26 cellular contexts compared by ENCODE assay signal in the genomic region with DNA sequence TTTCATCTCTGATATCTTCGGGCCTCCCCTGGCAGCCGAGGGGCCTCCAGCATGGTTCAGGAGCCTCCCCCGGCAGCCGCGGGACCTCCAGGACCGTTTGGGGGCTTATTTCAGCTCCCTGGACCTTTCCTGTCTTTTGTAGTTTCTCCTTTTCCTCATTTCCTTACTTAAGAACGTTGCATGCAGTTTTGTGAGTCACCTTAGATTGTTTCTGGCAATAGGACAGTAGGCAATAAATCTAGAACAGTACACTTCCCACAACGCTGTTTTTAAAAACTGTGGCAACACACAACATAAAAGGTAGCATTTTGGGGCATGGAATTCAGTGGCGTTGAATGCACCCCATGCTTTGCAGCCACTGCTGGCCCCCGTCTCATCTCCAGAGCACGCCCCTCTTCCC. TPM values are rescaled to one million over a fixed set of nuclear protein-coding genes. Genes with fewer than 3 reads are reported as not detected.
DNase-seq lines count a peak whose midpoint lies in the region; ATAC-seq and TF ChIP-seq lines count a peak whose summit lies in the region.
"Had no signal": no experiment of that assay in that cellular context is flagged by ENCODE, and none has a peak within 500 bp of the region (broad histone marks: within the 10 kb centered on the region; RNA-seq: fewer than 3 reads in every experiment).

No MANE protein-coding gene starts in this region.

- no peak overlapping the region for H3K4me3 ChIP-seq in GM23248
- H3K4me3 ChIP-seq in fibroblast of the aortic adventitia (ENCODE audit: low read depth, low read length) = no peak overlapping the region
- H3K4me3 ChIP-seq: colonic mucosa, gastrocnemius medialis, HAP-1, hepatocyte, PC-9, vagina had no signal

- H3K4me2 ChIP-seq in GM23248 (ENCODE audit: unreplicated experiment) = no peak overlapping the region
- H3K4me2 ChIP-seq: hepatocyte, PC-9 had no signal

- intact Hi-C loops in activated CD4-positive, alpha-beta T cell treated with anti-CD3 and anti-CD28 coated beads for 36 hours (cut with DNase I, micrococcal nuclease) = loop anchor here (5.0 kb wide), 2 partner anchors 78 to 208 kb away; no protein-coding TSS in a partner anchor

- no peak for ATAC-seq in GM21367 (IDR thresholded peaks at IDR 0.05; ENCODE audit: unreplicated experiment)
- no peak for ATAC-seq in activated CD4-positive, alpha-beta T cell treated with anti-CD3 and anti-CD28 coated beads for 36 hours
- no peak for ATAC-seq in stimulated activated naive CD8-positive, alpha-beta T cell treated with anti-CD3 and anti-CD28 coated beads, Interleukin-15, amount 100 ng/mL, for 72 hours
- ATAC-seq: gastrocnemius medialis; stimulated activated naive CD8-positive, alpha-beta T cell treated with anti-CD3 and anti-CD28 coated beads, Interleukin-15, Interleukin-2, amounts not matched to agents 100 U/mL and 50 U/mL, for 24 hours had no signal

- CTCF ChIA-PET in activated CD4-positive, alpha-beta T cell treated with anti-CD3 and anti-CD28 coated beads for 36 hours (lab: Charles Lee) = no interaction called here

- H4K20me1 ChIP-seq in GM23248 (ENCODE audit: insufficient read depth) = no peaks in the 10 kb centered on the region

- no peaks in the 10 kb centered on the region for H3F3A ChIP-seq in GM23248 (ENCODE audit: insufficient read depth)

- peak; percentile 51 for DNase-seq in A172 (ENCODE audit: low spot score)
- DNase-seq in GM23248 = peak; percentile 71
- peak; percentile 41 for DNase-seq in NOMO-1 treated with dmso at 0.1 percent for 144 hours (lab: John Stamatoyannopoulos, UW; ENCODE audit: unreplicated experiment)
- DNase-seq in fibroblast of the aortic adventitia (ENCODE audit: low read depth) = peak; percentile 32
- no peak for DNase-seq in activated CD4-positive, alpha-beta T cell treated with anti-CD3 and anti-CD28 coated beads for 36 hours
- no peak for DNase-seq in hypothalamus (lab: John Stamatoyannopoulos, UW)
- DNase-seq in stimulated activated naive CD8-positive, alpha-beta T cell treated with anti-CD3 and anti-CD28 coated beads, Interleukin-15, amount 100 ng/mL, for 72 hours = no peak
- DNase-seq: activated CD4-positive, alpha-beta memory T cell treated with anti-CD3 and anti-CD28 coated beads, Interleukin-2, amount 10 ng/mL, durations not matched to agents 7 days and 5 days; activated CD8-positive, alpha-beta memory T cell treated with anti-CD3 and anti-CD28 coated beads, Interleukin-2, amount 50 U/mL, for 48 hours; activated naive CD4-positive, alpha-beta T cell treated with anti-CD3 and anti-CD28 coated beads, Interleukin-2, amount 50 U/mL, for 16 hours; anterior cingulate cortex; BE2C; colonic mucosa; DMS153; effector memory CD4-positive, alpha-beta T cell; erythroblast; gastrocnemius medialis; NCI-H1694; PC-9; SHP77 treated with DMSO at 0.1 percent for 48 hours; stimulated activated naive CD8-positive, alpha-beta T cell treated with anti-CD3 and anti-CD28 coated beads, Interleukin-15, Interleukin-2, amounts not matched to agents 100 U/mL and 50 U/mL, for 24 hours had no signal

- peaks cover 2% of the 10 kb centered on the region for H3K4me1 Mint-ChIP-seq in activated CD4-positive, alpha-beta T cell treated with anti-CD3 and anti-CD28 coated beads for 36 hours
- peaks cover 11% of the 10 kb centered on the region for H3K4me1 Mint-ChIP-seq in stimulated activated naive CD8-positive, alpha-beta T cell treated with anti-CD3 and anti-CD28 coated beads, Interleukin-15, amount 100 ng/mL, for 72 hours

- no peak overlapping the region for H3K9ac ChIP-seq in GM23248

- no peaks in the 10 kb centered on the region for H3K27me3 ChIP-seq in GM23248 (replicated peaks; ENCODE audit: insufficient read depth)
- H3K27me3 ChIP-seq: BE2C, colonic mucosa, hepatocyte, vagina had no signal

- H3K36me3 Mint-ChIP-seq in activated CD4-positive, alpha-beta T cell treated with anti-CD3 and anti-CD28 coated beads for 36 hours (ENCODE audit: low read depth) = peaks cover 2% of the 10 kb centered on the region

- H2AFZ ChIP-seq in GM23248 = peak overlapping the region; percentile 73
- H2AFZ ChIP-seq: hepatocyte, PC-9 had no signal

- H3K4me1 ChIP-seq in GM23248 (ENCODE audit: insufficient read depth) = peaks cover 5% of the 10 kb centered on the region; the same call in 1 of the 2 replicates
- H3K4me1 ChIP-seq: BE2C, colonic mucosa, HAP-1 had no signal

- H3K27ac ChIP-seq in GM23248 = no peak overlapping the region
- H3K27ac ChIP-seq: 22Rv1, colonic mucosa, gastrocnemius medialis, hepatocyte, PC-9, vagina had no signal

- H3K9me2 ChIP-seq in GM23248 (ENCODE audit: insufficient read depth) = no peaks in the 10 kb centered on the region

- H3K9me3 Mint-ChIP-seq in activated CD4-positive, alpha-beta T cell treated with anti-CD3 and anti-CD28 coated beads for 36 hours (ENCODE audit: low read depth) = no peaks in the 10 kb centered on the region
- H3K9me3 Mint-ChIP-seq in stimulated activated naive CD8-positive, alpha-beta T cell treated with anti-CD3 and anti-CD28 coated beads, Interleukin-15, amount 100 ng/mL, for 72 hours = no peaks in the 10 kb centered on the region
- H3K9me3 Mint-ChIP-seq: activated CD4-positive, alpha-beta memory T cell treated with anti-CD3 and anti-CD28 coated beads, Interleukin-2, amount 10 ng/mL, durations not matched to agents 7 days and 5 days had no signal

- H3K36me3 ChIP-seq in GM23248 (ENCODE audit: low read depth) = no peaks in the 10 kb centered on the region
- H3K36me3 ChIP-seq: BE2C, colonic mucosa, gastrocnemius medialis, vagina had no signal

- H3K27me3 Mint-ChIP-seq in activated CD4-positive, alpha-beta T cell treated with anti-CD3 and anti-CD28 coated beads for 36 hours = no peaks in the 10 kb centered on the region
- no peaks in the 10 kb centered on the region for H3K27me3 Mint-ChIP-seq in stimulated activated naive CD8-positive, alpha-beta T cell treated with anti-CD3 and anti-CD28 coated beads, Interleukin-15, amount 100 ng/mL, for 72 hours
- H3K27me3 Mint-ChIP-seq: activated CD4-positive, alpha-beta memory T cell treated with anti-CD3 and anti-CD28 coated beads, Interleukin-2, amount 10 ng/mL, durations not matched to agents 7 days and 5 days had no signal

- no peak overlapping the region for H3K27ac Mint-ChIP-seq in activated CD4-positive, alpha-beta T cell treated with anti-CD3 and anti-CD28 coated beads for 36 hours
- H3K27ac Mint-ChIP-seq in stimulated activated naive CD8-positive, alpha-beta T cell treated with anti-CD3 and anti-CD28 coated beads, Interleukin-15, amount 100 ng/mL, for 72 hours = no peak overlapping the region
- H3K27ac Mint-ChIP-seq: activated CD4-positive, alpha-beta memory T cell treated with anti-CD3 and anti-CD28 coated beads, Interleukin-2, amount 10 ng/mL, durations not matched to agents 7 days and 5 days had no signal

- no peaks in the 10 kb centered on the region for H3K9me3 ChIP-seq in GM23248 (ENCODE audit: low read depth)
- H3K9me3 ChIP-seq: BE2C, colonic mucosa, gastrocnemius medialis, HAP-1, vagina had no signal

- POLR2A ChIA-PET in activated CD4-positive, alpha-beta T cell treated with anti-CD3 and anti-CD28 coated beads for 36 hours (lab: Charles Lee) = no interaction called here

- WGBS in GM23248 (ENCODE audit: low coverage in 1 of 2, low lambda C conversion rate in 2 of 2, missing lambda C conversion rate in 2 of 2), 2 experiments = 54 to 56% methylated on average over 11 of the region's 11 CpGs

- no peaks in the 10 kb centered on the region for H3K79me2 ChIP-seq in GM23248 (ENCODE audit: insufficient read depth)
- H3K79me2 ChIP-seq: hepatocyte had no signal

- in situ Hi-C loops in GM23248 (cut with MboI) = no loop called here

- no peak overlapping the region for H3K4me3 Mint-ChIP-seq in activated CD4-positive, alpha-beta T cell treated with anti-CD3 and anti-CD28 coated beads for 36 hours
- H3K4me3 Mint-ChIP-seq in stimulated activated naive CD8-positive, alpha-beta T cell treated with anti-CD3 and anti-CD28 coated beads, Interleukin-15, amount 100 ng/mL, for 72 hours = no peak overlapping the region
- H3K4me3 Mint-ChIP-seq: activated CD4-positive, alpha-beta memory T cell treated with anti-CD3 and anti-CD28 coated beads, Interleukin-2, amount 10 ng/mL, durations not matched to agents 7 days and 5 days had no signal

- TF ChIP-seq CTCF in fibroblast of the aortic adventitia (IDR thresholded peaks at IDR 0.05; ENCODE audit: insufficient read depth, low read length) = no peak

RNA-seq across cellular contexts. Expression of a gene that starts 24.4 kb away (rescaled TPM):
- total RNA-seq in A172 (2014; rRNA removed; shearing (Covaris generic)) = 18.6 and 34.6 TPM in 2 replicates
- total RNA-seq in GM23248 (2014; rRNA removed; shearing (Covaris generic)) = 33.4 and 34.5 TPM in 2 replicates
- 122 and 127 TPM in 2 replicates for polyA plus RNA-seq in GM23248 (2016; fragmentation: Nextera tagmentation; extraction: Ambion mirVana)
- 18.5 and 23.2 TPM in 2 replicates for total RNA-seq in fibroblast of the aortic adventitia (ENCODE audit: low replicate concordance)
- total RNA-seq in activated CD4-positive, alpha-beta T cell treated with anti-CD3 and anti-CD28 coated beads for 36 hours = 10 to 100 TPM; 69.7 to 84.4 TPM

RNA-seq across cellular contexts. Expression of a gene that starts 57.9 kb away (rescaled TPM):
- total RNA-seq in A172 (2014; rRNA removed; shearing (Covaris generic)) = 4.1 and 14.8 TPM in 2 replicates
- 23.1 and 26.8 TPM in 2 replicates for total RNA-seq in GM23248 (2014; rRNA removed; shearing (Covaris generic))
- polyA plus RNA-seq in GM23248 (2016; fragmentation: Nextera tagmentation; extraction: Ambion mirVana) = 3.8 and 4.0 TPM in 2 replicates
- 28.1 and 36.6 TPM in 2 replicates for total RNA-seq in fibroblast of the aortic adventitia (ENCODE audit: low replicate concordance)
- total RNA-seq in activated CD4-positive, alpha-beta T cell treated with anti-CD3 and anti-CD28 coated beads for 36 hours = 10 to 100 TPM; 28.7 to 34.0 TPM

Comparison
In these comparisons a context has a peak if more than half of its experiments do, and no peak if none do; other contexts are left out.
1. DNase-seq: peak in A172 (single experiment), GM23248 (single experiment), NOMO-1 treated with dmso at 0.1 percent for 144 hours (single experiment) and fibroblast of the aortic adventitia (single experiment); none in activated CD4-positive, alpha-beta T cell treated with anti-CD3 and anti-CD28 coated beads for 36 hours (single experiment), hypothalamus (0 of 51) and stimulated activated naive CD8-positive, alpha-beta T cell treated with anti-CD3 and anti-CD28 coated beads, Interleukin-15, amount 100 ng/mL, for 72 hours (0 of 2).